1 cellular context compared by ENCODE assay signal in the genomic region with DNA sequence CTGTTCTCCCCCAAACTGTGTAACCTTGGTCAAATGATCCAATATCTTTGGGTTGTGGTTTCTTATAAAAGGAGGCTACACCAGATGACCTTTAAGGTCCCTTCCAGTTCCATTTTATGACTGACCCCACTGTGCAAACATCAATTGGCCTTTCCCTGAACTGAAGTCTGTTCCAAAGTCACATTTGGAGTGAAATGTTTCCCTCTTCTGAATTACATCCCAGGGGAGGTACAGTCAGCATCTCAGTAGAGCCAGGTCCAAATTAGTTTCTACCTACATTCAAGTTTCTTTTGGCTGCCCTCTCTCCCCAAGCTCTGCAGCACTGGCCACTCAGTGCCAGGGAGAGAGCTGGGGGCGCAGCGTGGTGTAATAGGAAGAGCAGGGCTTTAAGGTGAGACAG.
TF ChIP-seq lines count a peak whose summit lies in the region.

No MANE protein-coding gene starts in this region.

TF ChIP-seq in HepG2, 621 proteins besides CTCF, POLR2A, EP300 and RAD21:
- TF ChIP-seq, protein P1, sequence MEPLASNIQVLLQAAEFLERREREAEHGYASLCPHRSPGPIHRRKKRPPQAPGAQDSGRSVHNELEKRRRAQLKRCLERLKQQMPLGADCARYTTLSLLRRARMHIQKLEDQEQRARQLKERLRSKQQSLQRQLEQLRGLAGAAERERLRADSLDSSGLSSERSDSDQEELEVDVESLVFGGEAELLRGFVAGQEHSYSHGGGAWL (CRISPR knock-in tag; IDR thresholded peaks at IDR 0.05) = no peak
- TF ChIP-seq, protein P2, sequence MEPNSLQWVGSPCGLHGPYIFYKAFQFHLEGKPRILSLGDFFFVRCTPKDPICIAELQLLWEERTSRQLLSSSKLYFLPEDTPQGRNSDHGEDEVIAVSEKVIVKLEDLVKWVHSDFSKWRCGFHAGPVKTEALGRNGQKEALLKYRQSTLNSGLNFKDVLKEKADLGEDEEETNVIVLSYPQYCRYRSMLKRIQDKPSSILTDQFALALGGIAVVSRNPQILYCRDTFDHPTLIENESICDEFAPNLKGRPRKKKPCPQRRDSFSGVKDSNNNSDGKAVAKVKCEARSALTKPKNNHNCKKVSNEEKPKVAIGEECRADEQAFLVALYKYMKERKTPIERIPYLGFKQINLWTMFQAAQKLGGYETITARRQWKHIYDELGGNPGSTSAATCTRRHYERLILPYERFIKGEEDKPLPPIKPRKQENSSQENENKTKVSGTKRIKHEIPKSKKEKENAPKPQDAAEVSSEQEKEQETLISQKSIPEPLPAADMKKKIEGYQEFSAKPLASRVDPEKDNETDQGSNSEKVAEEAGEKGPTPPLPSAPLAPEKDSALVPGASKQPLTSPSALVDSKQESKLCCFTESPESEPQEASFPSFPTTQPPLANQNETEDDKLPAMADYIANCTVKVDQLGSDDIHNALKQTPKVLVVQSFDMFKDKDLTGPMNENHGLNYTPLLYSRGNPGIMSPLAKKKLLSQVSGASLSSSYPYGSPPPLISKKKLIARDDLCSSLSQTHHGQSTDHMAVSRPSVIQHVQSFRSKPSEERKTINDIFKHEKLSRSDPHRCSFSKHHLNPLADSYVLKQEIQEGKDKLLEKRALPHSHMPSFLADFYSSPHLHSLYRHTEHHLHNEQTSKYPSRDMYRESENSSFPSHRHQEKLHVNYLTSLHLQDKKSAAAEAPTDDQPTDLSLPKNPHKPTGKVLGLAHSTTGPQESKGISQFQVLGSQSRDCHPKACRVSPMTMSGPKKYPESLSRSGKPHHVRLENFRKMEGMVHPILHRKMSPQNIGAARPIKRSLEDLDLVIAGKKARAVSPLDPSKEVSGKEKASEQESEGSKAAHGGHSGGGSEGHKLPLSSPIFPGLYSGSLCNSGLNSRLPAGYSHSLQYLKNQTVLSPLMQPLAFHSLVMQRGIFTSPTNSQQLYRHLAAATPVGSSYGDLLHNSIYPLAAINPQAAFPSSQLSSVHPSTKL (CRISPR knock-in tag; IDR thresholded peaks at IDR 0.05) = 0 out of 2 replicates have a peak, but pooled peaks have one; percentile 22
- TF ChIP-seq HNF4A (CRISPR knock-in tag; IDR thresholded peaks at IDR 0.05) = peak; percentile 56
- 0 out of 2 replicates have a peak, but pooled peaks have one; percentile 38 for TF ChIP-seq NR2F2 (IDR thresholded peaks at IDR 0.05; ENCODE audit: borderline replicate concordance, low read depth)
- TF ChIP-seq NR2F6 (IDR thresholded peaks at IDR 0.05) = peak; percentile 48; the same call in 1 of the 2 replicates
- TF ChIP-seq NR2F6 (CRISPR knock-in tag; IDR thresholded peaks at IDR 0.05) = no peak
- TF ChIP-seq MIER2 (CRISPR knock-in tag; IDR thresholded peaks at IDR 0.05) = no peak
- TF ChIP-seq, protein P3, sequence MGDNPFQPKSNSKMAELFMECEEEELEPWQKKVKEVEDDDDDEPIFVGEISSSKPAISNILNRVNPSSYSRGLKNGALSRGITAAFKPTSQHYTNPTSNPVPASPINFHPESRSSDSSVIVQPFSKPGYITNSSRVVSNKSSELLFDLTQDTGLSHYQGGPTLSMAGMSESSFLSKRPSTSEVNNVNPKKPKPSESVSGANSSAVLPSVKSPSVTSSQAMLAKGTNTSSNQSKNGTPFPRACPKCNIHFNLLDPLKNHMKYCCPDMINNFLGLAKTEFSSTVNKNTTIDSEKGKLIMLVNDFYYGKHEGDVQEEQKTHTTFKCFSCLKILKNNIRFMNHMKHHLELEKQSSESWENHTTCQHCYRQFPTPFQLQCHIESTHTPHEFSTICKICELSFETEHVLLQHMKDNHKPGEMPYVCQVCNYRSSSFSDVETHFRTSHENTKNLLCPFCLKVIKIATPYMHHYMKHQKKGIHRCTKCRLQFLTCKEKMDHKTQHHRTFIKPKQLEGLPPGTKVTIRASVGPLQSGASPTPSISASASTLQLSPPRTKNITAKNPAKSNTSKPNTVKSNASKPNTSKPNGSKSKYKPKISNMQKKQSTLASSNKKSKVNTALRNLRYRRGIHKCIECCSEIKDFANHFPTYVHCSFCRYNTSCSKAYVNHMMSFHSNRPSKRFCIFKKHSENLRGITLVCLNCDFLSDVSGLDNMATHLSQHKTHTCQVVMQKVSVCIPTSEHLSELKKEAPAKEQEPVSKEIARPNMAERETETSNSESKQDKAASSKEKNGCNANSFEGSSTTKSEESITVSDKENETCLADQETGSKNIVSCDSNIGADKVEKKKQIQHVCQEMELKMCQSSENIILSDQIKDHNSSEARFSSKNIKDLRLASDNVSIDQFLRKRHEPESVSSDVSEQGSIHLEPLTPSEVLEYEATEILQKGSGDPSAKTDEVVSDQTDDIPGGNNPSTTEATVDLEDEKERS (CRISPR knock-in tag; IDR thresholded peaks at IDR 0.05) = no peak
- no peak for TF ChIP-seq HOXA7 (CRISPR knock-in tag; IDR thresholded peaks at IDR 0.05)
- TF ChIP-seq MXI1 (IDR thresholded peaks at IDR 0.05; ENCODE audit: borderline replicate concordance, low read depth, low read length) = no peak
- TF ChIP-seq RXRA (CRISPR knock-in tag; IDR thresholded peaks at IDR 0.05) = peak; percentile 38; the same call in 1 of the 2 replicates
- TF ChIP-seq, protein P4, sequence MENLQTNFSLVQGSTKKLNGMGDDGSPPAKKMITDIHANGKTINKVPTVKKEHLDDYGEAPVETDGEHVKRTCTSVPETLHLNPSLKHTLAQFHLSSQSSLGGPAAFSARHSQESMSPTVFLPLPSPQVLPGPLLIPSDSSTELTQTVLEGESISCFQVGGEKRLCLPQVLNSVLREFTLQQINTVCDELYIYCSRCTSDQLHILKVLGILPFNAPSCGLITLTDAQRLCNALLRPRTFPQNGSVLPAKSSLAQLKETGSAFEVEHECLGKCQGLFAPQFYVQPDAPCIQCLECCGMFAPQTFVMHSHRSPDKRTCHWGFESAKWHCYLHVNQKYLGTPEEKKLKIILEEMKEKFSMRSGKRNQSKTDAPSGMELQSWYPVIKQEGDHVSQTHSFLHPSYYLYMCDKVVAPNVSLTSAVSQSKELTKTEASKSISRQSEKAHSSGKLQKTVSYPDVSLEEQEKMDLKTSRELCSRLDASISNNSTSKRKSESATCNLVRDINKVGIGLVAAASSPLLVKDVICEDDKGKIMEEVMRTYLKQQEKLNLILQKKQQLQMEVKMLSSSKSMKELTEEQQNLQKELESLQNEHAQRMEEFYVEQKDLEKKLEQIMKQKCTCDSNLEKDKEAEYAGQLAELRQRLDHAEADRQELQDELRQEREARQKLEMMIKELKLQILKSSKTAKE (CRISPR knock-in tag; IDR thresholded peaks at IDR 0.05; ENCODE audit: borderline replicate concordance) = 0 out of 2 replicates have a peak, but pooled peaks have one; percentile 15
- TF ChIP-seq, protein P5, sequence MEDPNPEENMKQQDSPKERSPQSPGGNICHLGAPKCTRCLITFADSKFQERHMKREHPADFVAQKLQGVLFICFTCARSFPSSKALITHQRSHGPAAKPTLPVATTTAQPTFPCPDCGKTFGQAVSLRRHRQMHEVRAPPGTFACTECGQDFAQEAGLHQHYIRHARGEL (CRISPR knock-in tag; IDR thresholded peaks at IDR 0.05) = no peak
- no peak for TF ChIP-seq HNRNPH1 (optimal IDR thresholded peaks at IDR 0.05; ENCODE audit: low read depth, low read length)
- 0 out of 2 replicates have a peak, but pooled peaks have one; percentile 10 for TF ChIP-seq PPARG (CRISPR knock-in tag; conservative IDR thresholded peaks at IDR 0.05)
- 0 out of 2 replicates have a peak, but pooled peaks have one; percentile 8 for TF ChIP-seq BCL6 (CRISPR knock-in tag; IDR thresholded peaks at IDR 0.05)
- peak; percentile 85 for TF ChIP-seq RARA (CRISPR knock-in tag; IDR thresholded peaks at IDR 0.05)
- TF ChIP-seq, protein P6, sequence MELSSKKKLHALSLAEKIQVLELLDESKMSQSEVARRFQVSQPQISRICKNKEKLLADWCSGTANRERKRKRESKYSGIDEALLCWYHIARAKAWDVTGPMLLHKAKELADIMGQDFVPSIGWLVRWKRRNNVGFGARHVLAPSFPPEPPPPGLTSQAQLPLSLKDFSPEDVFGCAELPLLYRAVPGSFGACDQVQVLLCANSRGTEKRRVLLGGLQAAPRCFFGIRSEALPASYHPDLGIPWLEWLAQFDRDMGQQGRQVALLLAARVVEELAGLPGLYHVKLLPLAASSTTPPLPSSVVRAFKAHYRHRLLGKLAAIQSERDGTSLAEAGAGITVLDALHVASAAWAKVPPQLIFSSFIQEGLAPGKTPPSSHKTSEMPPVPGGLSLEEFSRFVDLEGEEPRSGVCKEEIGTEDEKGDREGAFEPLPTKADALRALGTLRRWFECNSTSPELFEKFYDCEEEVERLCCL (CRISPR knock-in tag; IDR thresholded peaks at IDR 0.05; ENCODE audit: borderline replicate concordance) = no peak
- TF ChIP-seq, protein P7, sequence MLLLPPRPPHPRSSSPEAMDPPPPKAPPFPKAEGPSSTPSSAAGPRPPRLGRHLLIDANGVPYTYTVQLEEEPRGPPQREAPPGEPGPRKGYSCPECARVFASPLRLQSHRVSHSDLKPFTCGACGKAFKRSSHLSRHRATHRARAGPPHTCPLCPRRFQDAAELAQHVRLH (CRISPR knock-in tag; IDR thresholded peaks at IDR 0.05; ENCODE audit: borderline replicate concordance, low read depth) = no peak
- no peak for TF ChIP-seq ZNF431 (CRISPR knock-in tag; IDR thresholded peaks at IDR 0.05; ENCODE audit: borderline replicate concordance, low read depth)
- 0 out of 4 replicates have a peak, but pooled peaks of 1 of the 2 experiments have one; percentile 18 for TF ChIP-seq NR2F1 (CRISPR knock-in tag; IDR thresholded peaks at IDR 0.05)
